In the genomic region with DNA sequence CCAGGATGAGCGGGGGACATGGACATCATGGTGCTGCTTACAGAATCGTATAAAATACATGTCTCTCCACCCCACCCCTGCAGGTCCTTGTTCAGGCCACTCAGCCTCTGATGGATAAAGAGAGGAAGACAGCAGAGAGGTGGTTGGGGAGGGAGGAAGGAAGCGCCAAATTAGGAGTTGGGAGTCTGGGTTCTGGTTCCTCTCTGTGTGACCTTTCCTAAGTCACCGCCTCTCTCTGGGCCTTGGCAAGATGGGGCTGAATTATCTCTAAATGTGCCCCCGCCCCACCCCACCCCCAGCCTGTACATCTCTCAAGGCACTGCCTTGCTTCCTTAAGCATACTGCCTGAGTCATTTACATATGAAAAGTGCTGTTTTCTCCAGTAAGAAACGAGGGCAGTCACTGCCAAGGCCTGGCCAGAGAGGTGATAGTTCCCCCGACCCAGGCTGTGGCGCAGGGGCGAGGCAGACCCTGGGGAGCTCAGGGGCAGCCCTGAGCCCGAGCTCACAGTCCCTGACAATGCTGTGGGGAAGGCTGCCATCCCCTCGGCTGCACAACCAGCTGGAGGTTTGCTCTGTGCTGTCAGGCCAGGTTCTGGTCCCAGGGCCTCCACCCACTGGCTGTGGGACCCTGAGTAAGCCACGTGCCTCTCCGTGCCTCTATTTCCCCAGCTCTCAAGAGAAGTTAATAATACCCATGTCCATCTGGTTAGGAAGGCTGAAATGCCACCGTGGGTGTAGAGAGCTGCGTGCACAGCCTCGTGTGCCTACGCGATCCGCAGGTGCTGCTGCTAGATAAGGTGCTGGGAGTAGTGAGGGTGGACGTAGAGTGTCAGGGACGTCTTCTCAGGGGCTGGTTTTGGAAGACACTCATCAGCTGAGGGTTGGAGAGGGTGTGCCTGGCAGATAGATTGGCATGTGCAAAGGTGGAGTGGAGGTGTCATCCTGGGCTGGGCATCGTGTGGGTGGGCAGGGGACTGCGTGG, we compare ENCODE assay signal across 18 cellular contexts. TPM values are rescaled to one million over a fixed set of nuclear protein-coding genes. Genes with fewer than 3 reads are reported as not detected.
"Had no signal": no experiment of that assay in that cellular context is flagged by ENCODE, and none has a peak within 500 bp of the region (broad histone marks: within the 10 kb centered on the region; RNA-seq: fewer than 3 reads in every experiment).

No MANE protein-coding gene starts in this region.

- H3K4me1 ChIP-seq: colonic mucosa, heart right ventricle, lower lobe of right lung had no signal

- H3K4me3 Mint-ChIP-seq: activated CD4-positive, alpha-beta memory T cell treated with anti-CD3 and anti-CD28 coated beads, Interleukin-2, amount 10 ng/mL, durations not matched to agents 7 days and 5 days; activated CD4-positive, alpha-beta T cell treated with anti-CD3 and anti-CD28 coated beads for 36 hours; activated naive CD8-positive, alpha-beta T cell treated with anti-CD3 and anti-CD28 coated beads for 36 hours; activated T-cell treated with anti-CD3 and anti-CD28 coated beads, Interleukin-2, amount 50 U/mL, for 72 hours; naive B cell; stimulated activated effector memory CD8-positive, alpha-beta T cell treated with anti-CD3 and anti-CD28 coated beads, Interleukin-12 subunit alpha, Interleukin-12 subunit beta, amount 100 ng/mL, for 72 hours had no signal

- ATAC-seq: activated CD4-positive, alpha-beta T cell treated with anti-CD3 and anti-CD28 coated beads for 36 hours; activated T-cell treated with anti-CD3 and anti-CD28 coated beads, Interleukin-2, amount 50 U/mL, for 72 hours; heart right ventricle; lower lobe of right lung; right cardiac atrium; stimulated activated effector memory CD8-positive, alpha-beta T cell treated with anti-CD3 and anti-CD28 coated beads, Interleukin-12 subunit alpha, Interleukin-12 subunit beta, amount 100 ng/mL, for 72 hours had no signal

- H3K9me3 ChIP-seq: colonic mucosa, heart right ventricle, lower lobe of right lung, tibial nerve had no signal

- H3K4me1 Mint-ChIP-seq: activated naive CD8-positive, alpha-beta T cell treated with anti-CD3 and anti-CD28 coated beads for 36 hours had no signal

- H3K27me3 Mint-ChIP-seq: activated CD4-positive, alpha-beta T cell treated with anti-CD3 and anti-CD28 coated beads for 36 hours had no signal

- H3K36me3 ChIP-seq: colonic mucosa, heart right ventricle, lower lobe of right lung, tibial nerve had no signal

- DNase-seq: activated CD4-positive, alpha-beta memory T cell treated with anti-CD3 and anti-CD28 coated beads, Interleukin-2, amount 10 ng/mL, durations not matched to agents 7 days and 5 days; activated CD4-positive, alpha-beta T cell treated with anti-CD3 and anti-CD28 coated beads for 36 hours; activated CD8-positive, alpha-beta memory T cell treated with anti-CD3 and anti-CD28 coated beads, Interleukin-2, amount 50 U/mL, for 4 hours; activated gamma-delta T cell treated with Interleukin-2 at 50 U/mL for 16 hours; activated naive CD8-positive, alpha-beta T cell treated with anti-CD3 and anti-CD28 coated beads for 36 hours; activated T-cell treated with anti-CD3 and anti-CD28 coated beads, Interleukin-2, amount 50 U/mL, for 72 hours; aorta; colonic mucosa; foreskin melanocyte; heart right ventricle; lower lobe of right lung; naive B cell; small intestine; T-helper 2 cell had no signal

- H3K9me3 Mint-ChIP-seq: activated CD4-positive, alpha-beta memory T cell treated with anti-CD3 and anti-CD28 coated beads, Interleukin-2, amount 10 ng/mL, durations not matched to agents 7 days and 5 days; activated naive CD8-positive, alpha-beta T cell treated with anti-CD3 and anti-CD28 coated beads for 36 hours; activated T-cell treated with anti-CD3 and anti-CD28 coated beads, Interleukin-2, amount 50 U/mL, for 72 hours; stimulated activated effector memory CD8-positive, alpha-beta T cell treated with anti-CD3 and anti-CD28 coated beads, Interleukin-12 subunit alpha, Interleukin-12 subunit beta, amount 100 ng/mL, for 72 hours had no signal

- H3K4me3 ChIP-seq: colonic mucosa, heart right ventricle, lower lobe of right lung, tibial nerve had no signal

- H3K27me3 ChIP-seq: colonic mucosa had no signal

- H3K27ac Mint-ChIP-seq: activated CD4-positive, alpha-beta memory T cell treated with anti-CD3 and anti-CD28 coated beads, Interleukin-2, amount 10 ng/mL, durations not matched to agents 7 days and 5 days; activated CD4-positive, alpha-beta T cell treated with anti-CD3 and anti-CD28 coated beads for 36 hours; activated naive CD8-positive, alpha-beta T cell treated with anti-CD3 and anti-CD28 coated beads for 36 hours; activated T-cell treated with anti-CD3 and anti-CD28 coated beads, Interleukin-2, amount 50 U/mL, for 72 hours; stimulated activated effector memory CD8-positive, alpha-beta T cell treated with anti-CD3 and anti-CD28 coated beads, Interleukin-12 subunit alpha, Interleukin-12 subunit beta, amount 100 ng/mL, for 72 hours had no signal

- H3K36me3 Mint-ChIP-seq: activated naive CD8-positive, alpha-beta T cell treated with anti-CD3 and anti-CD28 coated beads for 36 hours; naive B cell had no signal

RNA-seq across cellular contexts. Expression of a gene that starts 55.3 kb away (rescaled TPM):
- total RNA-seq: bronchial epithelial cell had no signal
